ENCODE assay signal across 9 cellular contexts in genomic region chr12:79932393-79932792, GRCh38. TPM values are rescaled to one million over a fixed set of nuclear protein-coding genes. Genes with fewer than 3 reads are reported as not detected.
DNase-seq lines count a peak whose midpoint lies in the region; ATAC-seq and TF ChIP-seq lines count a peak whose summit lies in the region.
"Had no signal": no experiment of that assay in that cellular context is flagged by ENCODE, and none has a peak within 500 bp of the region (broad histone marks: within the 10 kb centered on the region; RNA-seq: fewer than 3 reads in every experiment).

No MANE protein-coding gene starts in this region.

- H3K4me2 ChIP-seq in hepatocyte: peak overlapping the region; percentile 72

- H3K27me3 ChIP-seq in hepatocyte (no peaks in the 10 kb centered on the region), subcutaneous abdominal adipose tissue (ENCODE audit: control insufficient read depth in 5 of 5, insufficient read depth in 4 of 5, low read length in 5 of 5) (no peaks in the 10 kb centered on the region)

- no peaks in the 10 kb centered on the region for H3K9me2 ChIP-seq in hepatocyte (replicated peaks; ENCODE audit: insufficient read depth)

- 48% methylated on average over 5 of the region's 5 CpGs for WGBS in hepatocyte (ENCODE audit: low lambda C conversion rate, missing lambda C conversion rate)

- POLR2A ChIA-PET in activated CD4-positive, alpha-beta memory T cell treated with anti-CD3 and anti-CD28 coated beads, Interleukin-2, amount 10 ng/mL, durations not matched to agents 7 days and 5 days (lab: Charles Lee): no interaction called here

- peaks cover 61% of the 10 kb centered on the region for H4K20me1 ChIP-seq in hepatocyte (ENCODE audit: insufficient read depth, poor library complexity, severe bottlenecking)

- H3K9me3 Mint-ChIP-seq in activated CD8-positive, alpha-beta memory T cell treated with anti-CD3 and anti-CD28 coated beads, Interleukin-2, amount 10 ng/mL, durations not matched to agents 7 days and 5 days (ENCODE audit: low read depth): no peaks in the 10 kb centered on the region
- no peaks in the 10 kb centered on the region for H3K9me3 Mint-ChIP-seq in activated CD4-positive, alpha-beta memory T cell treated with anti-CD3 and anti-CD28 coated beads, Interleukin-2, amount 10 ng/mL, durations not matched to agents 7 days and 5 days

- peaks cover 19% of the 10 kb centered on the region for H3K4me1 ChIP-seq in hepatocyte (ENCODE audit: insufficient read depth)
- peaks cover 0 to 50% (median 35%) of the 10 kb centered on the region in 5 donors for H3K4me1 ChIP-seq in subcutaneous abdominal adipose tissue (ENCODE audit: control insufficient read depth in 5 of 5, insufficient read depth in 5 of 5, low read length in 5 of 5)

- no peak for DNase-seq in activated CD8-positive, alpha-beta memory T cell treated with anti-CD3 and anti-CD28 coated beads, Interleukin-2, amount 10 ng/mL, durations not matched to agents 7 days and 5 days
- no peak for DNase-seq in activated CD8-positive, alpha-beta memory T cell treated with anti-CD3 and anti-CD28 coated beads, Interleukin-2, amount 50 U/mL, for 48 hours
- DNase-seq in activated CD4-positive, alpha-beta memory T cell treated with anti-CD3 and anti-CD28 coated beads, Interleukin-2, amount 10 ng/mL, durations not matched to agents 7 days and 5 days: no peak
- DNase-seq in hepatocyte (ENCODE audit: low spot score) (no peak), NCI-H2081 treated with DMSO at 0.1 percent for 48 hours (lab: John Stamatoyannopoulos, UW) (no peak)
- DNase-seq: NCI-H1092 treated with DMSO at 0.1 percent for 48 hours had no signal

- no peak for ATAC-seq in activated CD8-positive, alpha-beta memory T cell treated with anti-CD3 and anti-CD28 coated beads, Interleukin-2, amount 10 ng/mL, durations not matched to agents 7 days and 5 days
- ATAC-seq in GM18907 (IDR thresholded peaks at IDR 0.05; ENCODE audit: unreplicated experiment) (no peak), HG03432 (IDR thresholded peaks at IDR 0.05; ENCODE audit: unreplicated experiment) (no peak)

- peaks cover 61% of the 10 kb centered on the region for H3K4me1 Mint-ChIP-seq in activated CD8-positive, alpha-beta memory T cell treated with anti-CD3 and anti-CD28 coated beads, Interleukin-2, amount 10 ng/mL, durations not matched to agents 7 days and 5 days
- peaks cover 62% of the 10 kb centered on the region for H3K4me1 Mint-ChIP-seq in activated CD4-positive, alpha-beta memory T cell treated with anti-CD3 and anti-CD28 coated beads, Interleukin-2, amount 10 ng/mL, durations not matched to agents 7 days and 5 days

- peaks cover 15% of the 10 kb centered on the region for H3K36me3 Mint-ChIP-seq in activated CD8-positive, alpha-beta memory T cell treated with anti-CD3 and anti-CD28 coated beads, Interleukin-2, amount 10 ng/mL, durations not matched to agents 7 days and 5 days
- H3K36me3 Mint-ChIP-seq in activated CD4-positive, alpha-beta memory T cell treated with anti-CD3 and anti-CD28 coated beads, Interleukin-2, amount 10 ng/mL, durations not matched to agents 7 days and 5 days (ENCODE audit: low read depth): peaks cover 19% of the 10 kb centered on the region

- H3K36me3 ChIP-seq in hepatocyte (replicated peaks; ENCODE audit: insufficient read depth, low read depth) (no peaks in the 10 kb centered on the region), subcutaneous abdominal adipose tissue (ENCODE audit: control insufficient read depth in 5 of 5, insufficient read depth in 5 of 5, low read length in 5 of 5) (no peaks in the 10 kb centered on the region)

- peak overlapping the region in 2 of 5 donors; percentile 11 to 52 for H3K9ac ChIP-seq in subcutaneous abdominal adipose tissue (ENCODE audit: low read length in 5 of 5)

- H3K79me2 ChIP-seq in hepatocyte: peaks cover 87% of the 10 kb centered on the region

- H3K4me3 Mint-ChIP-seq in activated CD8-positive, alpha-beta memory T cell treated with anti-CD3 and anti-CD28 coated beads, Interleukin-2, amount 10 ng/mL, durations not matched to agents 7 days and 5 days: peak overlapping the region; percentile 94
- peak overlapping the region; percentile 87 for H3K4me3 Mint-ChIP-seq in activated CD4-positive, alpha-beta memory T cell treated with anti-CD3 and anti-CD28 coated beads, Interleukin-2, amount 10 ng/mL, durations not matched to agents 7 days and 5 days

- CTCF ChIA-PET in activated CD8-positive, alpha-beta memory T cell treated with anti-CD3 and anti-CD28 coated beads, Interleukin-2, amount 10 ng/mL, durations not matched to agents 7 days and 5 days (lab: Charles Lee): no interaction called here
- CTCF ChIA-PET in activated CD4-positive, alpha-beta memory T cell treated with anti-CD3 and anti-CD28 coated beads, Interleukin-2, amount 10 ng/mL, durations not matched to agents 7 days and 5 days (lab: Charles Lee): no interaction called here

- no peak for TF ChIP-seq CTCF in hepatocyte (IDR thresholded peaks at IDR 0.05; ENCODE audit: poor library complexity)

- H3K4me3 ChIP-seq in hepatocyte (peak overlapping the region; percentile 95), subcutaneous abdominal adipose tissue (ENCODE audit: low read depth in 1 of 5, low read length in 5 of 5) (peak overlapping the region in 3 of 5 donors; percentile 81 to 100 (median 97))

- H3K9me3 ChIP-seq in hepatocyte (ENCODE audit: low read depth) (no peaks in the 10 kb centered on the region), subcutaneous abdominal adipose tissue (ENCODE audit: control insufficient read depth in 5 of 5, low read length in 5 of 5) (no peaks in the 10 kb centered on the region)

- H3K27ac ChIP-seq in hepatocyte: no peak overlapping the region
- peak overlapping the region; percentile 94 for H3K27ac ChIP-seq in subcutaneous abdominal adipose tissue (ENCODE audit: low read depth, low read length)

- peak overlapping the region; percentile 34 for H3K27ac Mint-ChIP-seq in activated CD8-positive, alpha-beta memory T cell treated with anti-CD3 and anti-CD28 coated beads, Interleukin-2, amount 10 ng/mL, durations not matched to agents 7 days and 5 days
- H3K27ac Mint-ChIP-seq in activated CD4-positive, alpha-beta memory T cell treated with anti-CD3 and anti-CD28 coated beads, Interleukin-2, amount 10 ng/mL, durations not matched to agents 7 days and 5 days: peak overlapping the region; percentile 8

- H3K27me3 Mint-ChIP-seq in activated CD8-positive, alpha-beta memory T cell treated with anti-CD3 and anti-CD28 coated beads, Interleukin-2, amount 10 ng/mL, durations not matched to agents 7 days and 5 days: no peaks in the 10 kb centered on the region
- no peaks in the 10 kb centered on the region for H3K27me3 Mint-ChIP-seq in activated CD4-positive, alpha-beta memory T cell treated with anti-CD3 and anti-CD28 coated beads, Interleukin-2, amount 10 ng/mL, durations not matched to agents 7 days and 5 days

- no peak overlapping the region for H2AFZ ChIP-seq in hepatocyte

RNA-seq across cellular contexts. Expression of gene PPP1R12A, which starts 2.5 kb away (rescaled TPM):
- 100 to 1,000 TPM; 104 to 108 TPM for total RNA-seq in activated CD8-positive, alpha-beta memory T cell treated with anti-CD3 and anti-CD28 coated beads, Interleukin-2, amount 10 ng/mL, durations not matched to agents 7 days and 5 days
- 100 to 1,000 TPM; 114 to 115 TPM for total RNA-seq in activated CD4-positive, alpha-beta memory T cell treated with anti-CD3 and anti-CD28 coated beads, Interleukin-2, amount 10 ng/mL, durations not matched to agents 7 days and 5 days
- total RNA-seq in hepatocyte: 59.9 and 71.7 TPM in 2 replicates
- polyA plus RNA-seq in hepatocyte: 74.0 and 84.6 TPM in 2 replicates
